Comparison of ENCODE assay signal across 14 cellular contexts in the genomic region with DNA sequence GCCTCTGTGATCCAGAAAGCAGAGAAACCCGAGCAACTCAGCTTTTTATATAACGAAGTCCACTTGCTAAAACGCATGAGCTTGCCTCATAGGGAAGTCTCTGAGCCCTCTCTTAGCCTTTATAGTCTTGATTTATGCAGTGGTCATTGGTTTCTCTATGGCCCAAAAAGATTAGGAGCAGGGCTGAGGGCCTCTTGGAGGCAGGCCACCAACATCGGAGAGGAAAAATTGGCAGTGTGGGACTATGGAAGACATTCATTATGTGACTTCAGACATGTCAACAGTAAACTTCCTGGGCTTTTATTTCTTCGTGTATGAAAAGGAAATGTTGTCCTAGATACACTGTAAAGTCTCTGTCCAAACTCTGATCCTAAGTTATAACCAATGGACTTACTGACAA. TPM values are rescaled to one million over a fixed set of nuclear protein-coding genes. Genes with fewer than 3 reads are reported as not detected.
DNase-seq lines count a peak whose midpoint lies in the region; ATAC-seq and TF ChIP-seq lines count a peak whose summit lies in the region.
"Had no signal": no experiment of that assay in that cellular context is flagged by ENCODE, and none has a peak within 500 bp of the region (broad histone marks: within the 10 kb centered on the region; RNA-seq: fewer than 3 reads in every experiment).

No MANE protein-coding gene starts in this region.

- peaks cover 92% of the 10 kb centered on the region for H3K4me1 Mint-ChIP-seq in CD4-positive, alpha-beta T cell (ENCODE audit: low read depth)
- peaks cover 38% of the 10 kb centered on the region for H3K4me1 Mint-ChIP-seq in chondrocyte (ENCODE audit: low read depth)
- peaks cover 50% of the 10 kb centered on the region for H3K4me1 Mint-ChIP-seq in nephron
- peaks cover 81% of the 10 kb centered on the region for H3K4me1 Mint-ChIP-seq in stimulated activated memory B cell treated with anti-CD40 and anti-IgM and Interleukin-4, amounts not matched to agents 10 μg/mL and 1 μg/mL and 100 μg/mL, for 72 hours
- H3K4me1 Mint-ChIP-seq in activated T-helper 1 cell treated with anti-CD3 and anti-CD28 coated beads, Interleukin-12 subunit alpha, Interleukin-12 subunit beta, Interleukin-2, Interleukin-4 antibody, amounts not matched to agents 30 ng/mL and 10 ng/mL and 1 ng/mL, durations not matched to agents 14 hours and 24 hours and 36 hours (ENCODE audit: low read depth) = peaks cover 75% of the 10 kb centered on the region

- POLR2A ChIA-PET in CD4-positive, alpha-beta T cell (lab: Charles Lee) = interaction anchor here (0.7 to 5.8 kb wide), 7 partner anchors 8 to 57 kb away, joined by 3 to 51 read pairs (median 4); no protein-coding TSS in a partner anchor

- H3K4me2 ChIP-seq in Loucy (ENCODE audit: low read depth, low read length, poor library complexity, severe bottlenecking) = peak overlapping the region; percentile 22

- H3K9me3 Mint-ChIP-seq in CD4-positive, alpha-beta T cell = no peaks in the 10 kb centered on the region
- no peaks in the 10 kb centered on the region for H3K9me3 Mint-ChIP-seq in chondrocyte (ENCODE audit: low read depth)
- H3K9me3 Mint-ChIP-seq in nephron = no peaks in the 10 kb centered on the region
- H3K9me3 Mint-ChIP-seq in stimulated activated memory B cell treated with anti-CD40 and anti-IgM and Interleukin-4, amounts not matched to agents 10 μg/mL and 1 μg/mL and 100 μg/mL, for 72 hours = no peaks in the 10 kb centered on the region
- H3K9me3 Mint-ChIP-seq in activated T-helper 1 cell treated with anti-CD3 and anti-CD28 coated beads, Interleukin-12 subunit alpha, Interleukin-12 subunit beta, Interleukin-2, Interleukin-4 antibody, amounts not matched to agents 30 ng/mL and 10 ng/mL and 1 ng/mL, durations not matched to agents 14 hours and 24 hours and 36 hours = no peaks in the 10 kb centered on the region

- no peaks in the 10 kb centered on the region for H3K9me2 ChIP-seq in Loucy (replicated peaks; ENCODE audit: low read depth, low read length)

- peak overlapping the region; percentile 54 for H3K27ac Mint-ChIP-seq in CD4-positive, alpha-beta T cell
- peak overlapping the region; percentile 60 for H3K27ac Mint-ChIP-seq in chondrocyte (ENCODE audit: unreplicated experiment)
- peak overlapping the region; percentile 45 to 76 (median 46) for H3K27ac Mint-ChIP-seq in nephron
- no peak overlapping the region for H3K27ac Mint-ChIP-seq in stimulated activated memory B cell treated with anti-CD40 and anti-IgM and Interleukin-4, amounts not matched to agents 10 μg/mL and 1 μg/mL and 100 μg/mL, for 72 hours
- no peak overlapping the region for H3K27ac Mint-ChIP-seq in activated T-helper 1 cell treated with anti-CD3 and anti-CD28 coated beads, Interleukin-12 subunit alpha, Interleukin-12 subunit beta, Interleukin-2, Interleukin-4 antibody, amounts not matched to agents 30 ng/mL and 10 ng/mL and 1 ng/mL, durations not matched to agents 14 hours and 24 hours and 36 hours

- H3K36me3 ChIP-seq in Loucy (ENCODE audit: insufficient read depth, low read length) = 0 out of 2 replicates have a peak, but pooled peaks cover 4% of the 10 kb centered on the region
- H3K36me3 ChIP-seq: thoracic aorta had no signal

- no peak overlapping the region for H2AFZ ChIP-seq in Loucy (ENCODE audit: low read length)

- no peaks in the 10 kb centered on the region for H3F3A ChIP-seq in Loucy (ENCODE audit: low read depth)

- peaks cover 97% of the 10 kb centered on the region for H3K79me2 ChIP-seq in Loucy (ENCODE audit: insufficient read depth, low read length)

- ATAC-seq in CD4-positive, alpha-beta T cell (ENCODE audit: poor library complexity) = no peak
- ATAC-seq in stimulated activated memory B cell treated with anti-CD40 and anti-IgM and Interleukin-4, amounts not matched to agents 10 μg/mL and 1 μg/mL and 100 μg/mL, for 72 hours = no peak
- ATAC-seq: left colon had no signal

- peaks cover 77% of the 10 kb centered on the region for H4K20me1 ChIP-seq in Loucy (ENCODE audit: insufficient read depth, low read length, poor library complexity, severe bottlenecking)

- peaks cover 73% of the 10 kb centered on the region for H3K4me1 ChIP-seq in Loucy (ENCODE audit: insufficient read depth, low read length, poor library complexity, severe bottlenecking)

- DNase-seq in CD4-positive, alpha-beta T cell = no peak
- DNase-seq in chondrocyte (ENCODE audit: low spot score) (no peak), activated gamma-delta T cell (lab: John Stamatoyannopoulos, UW) (no peak), activated gamma-delta T cell treated with Interleukin-2 at 50 U/mL for 16 hours (no peak)
- DNase-seq in activated T-helper 1 cell treated with anti-CD3 and anti-CD28 coated beads, Interleukin-12 subunit alpha, Interleukin-12 subunit beta, Interleukin-2, Interleukin-4 antibody, amounts not matched to agents 30 ng/mL and 10 ng/mL and 1 ng/mL, durations not matched to agents 14 hours and 24 hours and 36 hours (ENCODE audit: low spot score) = no peak
- DNase-seq: C1 segment of cervical spinal cord, foreskin fibroblast, left colon, NCI-H1436, SJCRH30 had no signal

- no peak overlapping the region for H3K27ac ChIP-seq in CD4-positive, alpha-beta T cell (ENCODE audit: low read depth, low read length)
- H3K27ac ChIP-seq: SJCRH30, thoracic aorta had no signal

- H3K36me3 Mint-ChIP-seq in CD4-positive, alpha-beta T cell (ENCODE audit: low read depth) = peaks cover 43% of the 10 kb centered on the region
- peaks cover 1% of the 10 kb centered on the region for H3K36me3 Mint-ChIP-seq in chondrocyte (ENCODE audit: low read depth)
- peaks cover 11% of the 10 kb centered on the region for H3K36me3 Mint-ChIP-seq in nephron (ENCODE audit: low read depth)
- H3K36me3 Mint-ChIP-seq in stimulated activated memory B cell treated with anti-CD40 and anti-IgM and Interleukin-4, amounts not matched to agents 10 μg/mL and 1 μg/mL and 100 μg/mL, for 72 hours = peaks cover 38% of the 10 kb centered on the region
- H3K36me3 Mint-ChIP-seq in activated T-helper 1 cell treated with anti-CD3 and anti-CD28 coated beads, Interleukin-12 subunit alpha, Interleukin-12 subunit beta, Interleukin-2, Interleukin-4 antibody, amounts not matched to agents 30 ng/mL and 10 ng/mL and 1 ng/mL, durations not matched to agents 14 hours and 24 hours and 36 hours (ENCODE audit: low read depth) = peaks cover 49% of the 10 kb centered on the region

- H3K4me3 Mint-ChIP-seq in CD4-positive, alpha-beta T cell = peak overlapping the region; percentile 44
- H3K4me3 Mint-ChIP-seq in chondrocyte (ENCODE audit: unreplicated experiment) (no peak overlapping the region), nephron (no peak overlapping the region)
- H3K4me3 Mint-ChIP-seq in stimulated activated memory B cell treated with anti-CD40 and anti-IgM and Interleukin-4, amounts not matched to agents 10 μg/mL and 1 μg/mL and 100 μg/mL, for 72 hours = no peak overlapping the region
- H3K4me3 Mint-ChIP-seq in activated T-helper 1 cell treated with anti-CD3 and anti-CD28 coated beads, Interleukin-12 subunit alpha, Interleukin-12 subunit beta, Interleukin-2, Interleukin-4 antibody, amounts not matched to agents 30 ng/mL and 10 ng/mL and 1 ng/mL, durations not matched to agents 14 hours and 24 hours and 36 hours = no peak overlapping the region

- no peaks in the 10 kb centered on the region for H3K27me3 Mint-ChIP-seq in CD4-positive, alpha-beta T cell
- no peaks in the 10 kb centered on the region for H3K27me3 Mint-ChIP-seq in chondrocyte (ENCODE audit: low read depth)
- H3K27me3 Mint-ChIP-seq in nephron (ENCODE audit: low read depth) = no peaks in the 10 kb centered on the region
- no peaks in the 10 kb centered on the region for H3K27me3 Mint-ChIP-seq in stimulated activated memory B cell treated with anti-CD40 and anti-IgM and Interleukin-4, amounts not matched to agents 10 μg/mL and 1 μg/mL and 100 μg/mL, for 72 hours
- no peaks in the 10 kb centered on the region for H3K27me3 Mint-ChIP-seq in activated T-helper 1 cell treated with anti-CD3 and anti-CD28 coated beads, Interleukin-12 subunit alpha, Interleukin-12 subunit beta, Interleukin-2, Interleukin-4 antibody, amounts not matched to agents 30 ng/mL and 10 ng/mL and 1 ng/mL, durations not matched to agents 14 hours and 24 hours and 36 hours (ENCODE audit: insufficient read depth)

- CTCF ChIA-PET in CD4-positive, alpha-beta T cell (lab: Charles Lee) = interaction anchor here (0.6 to 2.0 kb wide), 2 partner anchors 8 to 67 kb away, joined by 3 to 8 read pairs; no protein-coding TSS in a partner anchor

- no peaks in the 10 kb centered on the region for H3K27me3 ChIP-seq in CD4-positive, alpha-beta T cell (ENCODE audit: control insufficient read depth, insufficient read depth, low read length)
- no peaks in the 10 kb centered on the region for H3K27me3 ChIP-seq in Loucy (ENCODE audit: insufficient read depth, low read length, poor library complexity, severe bottlenecking)
- H3K27me3 ChIP-seq: SJCRH30 had no signal

- no peak for TF ChIP-seq CTCF in CD4-positive, alpha-beta T cell (IDR thresholded peaks at IDR 0.05)
- TF ChIP-seq CTCF in Loucy (conservative IDR thresholded peaks at IDR 0.05; ENCODE audit: low read length) = no peak
- no peak for TF ChIP-seq CTCF in chondrocyte (IDR thresholded peaks at IDR 0.05)
- TF ChIP-seq CTCF in nephron (IDR thresholded peaks at IDR 0.05; ENCODE audit: unreplicated experiment in 3 of 3) = no peak

- intact Hi-C loops in CD4-positive, alpha-beta T cell (cut with DNase I, micrococcal nuclease) = loop anchor here in 1 of 2 experiments (1.0 kb wide), 2 partner anchors 9 to 11 kb away; no protein-coding TSS in a partner anchor
- intact Hi-C loops in activated T-helper 1 cell treated with anti-CD3 and anti-CD28 coated beads, Interleukin-12 subunit alpha, Interleukin-12 subunit beta, Interleukin-2, Interleukin-4 antibody, amounts not matched to agents 30 ng/mL and 10 ng/mL and 1 ng/mL, durations not matched to agents 14 hours and 24 hours and 36 hours (cut with micrococcal nuclease) = loop anchor here (1.0 kb wide), 1 partner anchor 9 kb away; no protein-coding TSS in a partner anchor

- H3K9ac ChIP-seq in Loucy (ENCODE audit: low read depth, low read length, poor library complexity, severe bottlenecking) = no peak overlapping the region

- no peaks in the 10 kb centered on the region for H3K9me3 ChIP-seq in CD4-positive, alpha-beta T cell (ENCODE audit: control insufficient read depth, low read length)
- no peaks in the 10 kb centered on the region for H3K9me3 ChIP-seq in Loucy (ENCODE audit: insufficient read depth, low read depth, low read length)
- H3K9me3 ChIP-seq: SJCRH30, thoracic aorta had no signal

- no peak overlapping the region for H3K4me3 ChIP-seq in Loucy (ENCODE audit: low read length, poor library complexity, severe bottlenecking)
- H3K4me3 ChIP-seq: SJCRH30, thoracic aorta had no signal

RNA-seq across cellular contexts. Expression of a gene that starts 13.5 kb away (rescaled TPM):
- 10 to 100 TPM; 74.5 to 75.2 TPM for total RNA-seq in CD4-positive, alpha-beta T cell
- 27.6 to 34.8 TPM (median 32.7 TPM) in 3 replicates for total RNA-seq in chondrocyte
- 135 and 149 TPM in 2 replicates for total RNA-seq in activated T-helper 1 cell treated with anti-CD3 and anti-CD28 coated beads, Interleukin-12 subunit alpha, Interleukin-12 subunit beta, Interleukin-2, Interleukin-4 antibody, amounts not matched to agents 30 ng/mL and 10 ng/mL and 1 ng/mL, durations not matched to agents 14 hours and 24 hours and 36 hours

RNA-seq across cellular contexts. Expression of a gene that starts 45.6 kb away (rescaled TPM):
- 10 to 100 TPM; 40.0 to 43.1 TPM for total RNA-seq in CD4-positive, alpha-beta T cell
- total RNA-seq in chondrocyte = 211 to 242 TPM (median 221 TPM) in 3 replicates
- total RNA-seq in activated T-helper 1 cell treated with anti-CD3 and anti-CD28 coated beads, Interleukin-12 subunit alpha, Interleukin-12 subunit beta, Interleukin-2, Interleukin-4 antibody, amounts not matched to agents 30 ng/mL and 10 ng/mL and 1 ng/mL, durations not matched to agents 14 hours and 24 hours and 36 hours = 163 and 164 TPM in 2 replicates

Comparison
In these comparisons a context has a peak if more than half of its experiments do, and no peak if none do; other contexts are left out.
1. H3K27ac Mint-ChIP-seq: peak in CD4-positive, alpha-beta T cell (single experiment), chondrocyte (single experiment) and nephron (3 of 3); none in stimulated activated memory B cell treated with anti-CD40 and anti-IgM and Interleukin-4, amounts not matched to agents 10 μg/mL and 1 μg/mL and 100 μg/mL, for 72 hours (single experiment) and activated T-helper 1 cell treated with anti-CD3 and anti-CD28 coated beads, Interleukin-12 subunit alpha, Interleukin-12 subunit beta, Interleukin-2, Interleukin-4 antibody, amounts not matched to agents 30 ng/mL and 10 ng/mL and 1 ng/mL, durations not matched to agents 14 hours and 24 hours and 36 hours (single experiment).